ENCODE assay signal across 8 cellular contexts in genomic region chr20:43508106-43508505, GRCh38. TPM values are rescaled to one million over a fixed set of nuclear protein-coding genes. Genes with fewer than 3 reads are reported as not detected.
DNase-seq lines count a peak whose midpoint lies in the region; ATAC-seq and FAIRE-seq lines count a peak whose summit lies in the region.
"Had no signal": no experiment of that assay in that cellular context is flagged by ENCODE, and none has a peak within 500 bp of the region (broad histone marks: within the 10 kb centered on the region; RNA-seq: fewer than 3 reads in every experiment).

No MANE protein-coding gene starts in this region.

- H3K36me3 ChIP-seq in HAP-1 (replicated peaks), result no peaks in the 10 kb centered on the region
- no peaks in the 10 kb centered on the region for H3K36me3 ChIP-seq in iPS DF 6.9 (ENCODE audit: control insufficient read depth, insufficient read depth, low read length)
- no peaks in the 10 kb centered on the region for H3K36me3 ChIP-seq in small intestine (ENCODE audit: control insufficient read depth in 2 of 2, insufficient read depth in 2 of 2, low read length in 2 of 2)

- no peak overlapping the region for H3K27ac Mint-ChIP-seq in activated T-helper 1 cell treated with anti-CD3 and anti-CD28 coated beads, Interleukin-12 subunit alpha, Interleukin-12 subunit beta, Interleukin-2, Interleukin-4 antibody, amounts not matched to agents 30 ng/mL and 10 ng/mL and 1 ng/mL, durations not matched to agents 14 hours and 24 hours and 36 hours

- no CpG with 5 or more reads among the region's 22 CpGs for WGBS in iPS DF 6.9 (ENCODE audit: insufficient coverage, insufficient read length)
- WGBS in small intestine, 3 donors, result 6 to 8% (median 6%) methylated on average over 22 of the region's 22 CpGs

- H3K27me3 ChIP-seq in HAP-1 (ENCODE audit: low read depth) (no peaks in the 10 kb centered on the region), iPS DF 6.9 (ENCODE audit: control insufficient read depth, insufficient read depth, low read length) (peaks cover 8% of the 10 kb centered on the region; the same call in 1 of the 2 replicates), small intestine (ENCODE audit: control insufficient read depth in 2 of 2, insufficient read depth in 2 of 2, low read length in 2 of 2) (peaks cover 2 to 5% of the 10 kb centered on the region in 2 donors)

- H3K9me3 Mint-ChIP-seq in activated T-helper 1 cell treated with anti-CD3 and anti-CD28 coated beads, Interleukin-12 subunit alpha, Interleukin-12 subunit beta, Interleukin-2, Interleukin-4 antibody, amounts not matched to agents 30 ng/mL and 10 ng/mL and 1 ng/mL, durations not matched to agents 14 hours and 24 hours and 36 hours, result no peaks in the 10 kb centered on the region

- no peak overlapping the region for H3K27ac ChIP-seq in iPS DF 6.9 (ENCODE audit: low read length)
- H3K27ac ChIP-seq in small intestine (ENCODE audit: low read depth in 1 of 2, low read length in 1 of 2), result no peak overlapping the region
- H3K27ac ChIP-seq: epithelial cell of prostate had no signal

- H3K27me3 Mint-ChIP-seq in activated T-helper 1 cell treated with anti-CD3 and anti-CD28 coated beads, Interleukin-12 subunit alpha, Interleukin-12 subunit beta, Interleukin-2, Interleukin-4 antibody, amounts not matched to agents 30 ng/mL and 10 ng/mL and 1 ng/mL, durations not matched to agents 14 hours and 24 hours and 36 hours (ENCODE audit: insufficient read depth), result peaks cover 39% of the 10 kb centered on the region

- H3K4me1 ChIP-seq in HAP-1 (no peaks in the 10 kb centered on the region), iPS DF 6.9 (ENCODE audit: control insufficient read depth, insufficient read depth, low read length) (no peaks in the 10 kb centered on the region), small intestine (ENCODE audit: control insufficient read depth in 2 of 2, insufficient read depth in 1 of 2, low read depth in 1 of 2, low read length in 1 of 2) (peaks cover 0 to 3% of the 10 kb centered on the region in 2 donors)

- no peaks in the 10 kb centered on the region for H3K36me3 Mint-ChIP-seq in activated T-helper 1 cell treated with anti-CD3 and anti-CD28 coated beads, Interleukin-12 subunit alpha, Interleukin-12 subunit beta, Interleukin-2, Interleukin-4 antibody, amounts not matched to agents 30 ng/mL and 10 ng/mL and 1 ng/mL, durations not matched to agents 14 hours and 24 hours and 36 hours (ENCODE audit: low read depth)

- no peaks in the 10 kb centered on the region for H3K9me3 ChIP-seq in HAP-1
- H3K9me3 ChIP-seq in iPS DF 6.9 (ENCODE audit: control insufficient read depth, insufficient read depth, low read length), result no peaks in the 10 kb centered on the region
- H3K9me3 ChIP-seq in small intestine (ENCODE audit: control insufficient read depth, low read depth), result no peaks in the 10 kb centered on the region

- peak overlapping the region; percentile 51 for H3K4me3 Mint-ChIP-seq in activated T-helper 1 cell treated with anti-CD3 and anti-CD28 coated beads, Interleukin-12 subunit alpha, Interleukin-12 subunit beta, Interleukin-2, Interleukin-4 antibody, amounts not matched to agents 30 ng/mL and 10 ng/mL and 1 ng/mL, durations not matched to agents 14 hours and 24 hours and 36 hours

- H3K4me3 ChIP-seq in HAP-1 (peak overlapping the region; percentile 29), iPS DF 6.9 (ENCODE audit: low read length) (peak overlapping the region; percentile 67; the same call in 1 of the 2 replicates), small intestine (ENCODE audit: low read depth in 1 of 2, low read length in 2 of 2) (peak overlapping the region; percentile 16 to 69)

- in situ Hi-C loops in HAP-1 (cut with MboI; ENCODE audit: low sequenced_read_pairs), result no loop called here

- no peak for DNase-seq in HAP-1 (ENCODE audit: low spot score in 2 of 2)
- no peak for DNase-seq in activated T-helper 1 cell treated with anti-CD3 and anti-CD28 coated beads, Interleukin-12 subunit alpha, Interleukin-12 subunit beta, Interleukin-2, Interleukin-4 antibody, amounts not matched to agents 30 ng/mL and 10 ng/mL and 1 ng/mL, durations not matched to agents 14 hours and 24 hours and 36 hours (ENCODE audit: low spot score)
- DNase-seq in iPS DF 6.9 (ENCODE audit: low read depth, low spot score), result no peak
- no peak for DNase-seq in small intestine
- DNase-seq in glomerular visceral epithelial cell (ENCODE audit: extremely low spot score), result no peak
- no peak for DNase-seq in stimulated activated CD4-positive, alpha-beta T cell treated with anti-CD3 and anti-CD28 coated beads, Interleukin-4, amount 100 ng/mL, for 4 hours

- no peak for ATAC-seq in GM18867 (IDR thresholded peaks at IDR 0.05; ENCODE audit: unreplicated experiment)

- intact Hi-C loops in activated T-helper 1 cell treated with anti-CD3 and anti-CD28 coated beads, Interleukin-12 subunit alpha, Interleukin-12 subunit beta, Interleukin-2, Interleukin-4 antibody, amounts not matched to agents 30 ng/mL and 10 ng/mL and 1 ng/mL, durations not matched to agents 14 hours and 24 hours and 36 hours (cut with micrococcal nuclease), result no loop called here

- no peaks in the 10 kb centered on the region for H3K4me1 Mint-ChIP-seq in activated T-helper 1 cell treated with anti-CD3 and anti-CD28 coated beads, Interleukin-12 subunit alpha, Interleukin-12 subunit beta, Interleukin-2, Interleukin-4 antibody, amounts not matched to agents 30 ng/mL and 10 ng/mL and 1 ng/mL, durations not matched to agents 14 hours and 24 hours and 36 hours (ENCODE audit: low read depth)

- no peak for FAIRE-seq in small intestine (lab: Jason Lieb, UNC)

RNA-seq across cellular contexts. Expression of gene L3MBTL1, which starts 0.6 kb away (rescaled TPM):
- total RNA-seq in activated T-helper 1 cell treated with anti-CD3 and anti-CD28 coated beads, Interleukin-12 subunit alpha, Interleukin-12 subunit beta, Interleukin-2, Interleukin-4 antibody, amounts not matched to agents 30 ng/mL and 10 ng/mL and 1 ng/mL, durations not matched to agents 14 hours and 24 hours and 36 hours, result 8.7 and 8.9 TPM in 2 replicates
- polyA plus RNA-seq in small intestine, result 1 to 10 TPM; 1.6 to 2.7 (median 2.5) TPM

RNA-seq across cellular contexts. Expression of gene SRSF6, which starts 50.4 kb away (rescaled TPM):
- 207 and 219 TPM in 2 replicates for total RNA-seq in activated T-helper 1 cell treated with anti-CD3 and anti-CD28 coated beads, Interleukin-12 subunit alpha, Interleukin-12 subunit beta, Interleukin-2, Interleukin-4 antibody, amounts not matched to agents 30 ng/mL and 10 ng/mL and 1 ng/mL, durations not matched to agents 14 hours and 24 hours and 36 hours
- 10 to 100 TPM; 42.4 to 83.8 (median 63.7) TPM for polyA plus RNA-seq in small intestine

RNA-seq across cellular contexts. Expression of gene SGK2, which starts 50.7 kb away (rescaled TPM):
- total RNA-seq in activated T-helper 1 cell treated with anti-CD3 and anti-CD28 coated beads, Interleukin-12 subunit alpha, Interleukin-12 subunit beta, Interleukin-2, Interleukin-4 antibody, amounts not matched to agents 30 ng/mL and 10 ng/mL and 1 ng/mL, durations not matched to agents 14 hours and 24 hours and 36 hours, result 0.17 TPM in 1 of 2 replicates, not detected in the other
- polyA plus RNA-seq in small intestine, result 10 to 100 TPM; 17.6 to 81.9 (median 28.4) TPM
